1 cellular context compared by ENCODE assay signal in the genomic region with DNA sequence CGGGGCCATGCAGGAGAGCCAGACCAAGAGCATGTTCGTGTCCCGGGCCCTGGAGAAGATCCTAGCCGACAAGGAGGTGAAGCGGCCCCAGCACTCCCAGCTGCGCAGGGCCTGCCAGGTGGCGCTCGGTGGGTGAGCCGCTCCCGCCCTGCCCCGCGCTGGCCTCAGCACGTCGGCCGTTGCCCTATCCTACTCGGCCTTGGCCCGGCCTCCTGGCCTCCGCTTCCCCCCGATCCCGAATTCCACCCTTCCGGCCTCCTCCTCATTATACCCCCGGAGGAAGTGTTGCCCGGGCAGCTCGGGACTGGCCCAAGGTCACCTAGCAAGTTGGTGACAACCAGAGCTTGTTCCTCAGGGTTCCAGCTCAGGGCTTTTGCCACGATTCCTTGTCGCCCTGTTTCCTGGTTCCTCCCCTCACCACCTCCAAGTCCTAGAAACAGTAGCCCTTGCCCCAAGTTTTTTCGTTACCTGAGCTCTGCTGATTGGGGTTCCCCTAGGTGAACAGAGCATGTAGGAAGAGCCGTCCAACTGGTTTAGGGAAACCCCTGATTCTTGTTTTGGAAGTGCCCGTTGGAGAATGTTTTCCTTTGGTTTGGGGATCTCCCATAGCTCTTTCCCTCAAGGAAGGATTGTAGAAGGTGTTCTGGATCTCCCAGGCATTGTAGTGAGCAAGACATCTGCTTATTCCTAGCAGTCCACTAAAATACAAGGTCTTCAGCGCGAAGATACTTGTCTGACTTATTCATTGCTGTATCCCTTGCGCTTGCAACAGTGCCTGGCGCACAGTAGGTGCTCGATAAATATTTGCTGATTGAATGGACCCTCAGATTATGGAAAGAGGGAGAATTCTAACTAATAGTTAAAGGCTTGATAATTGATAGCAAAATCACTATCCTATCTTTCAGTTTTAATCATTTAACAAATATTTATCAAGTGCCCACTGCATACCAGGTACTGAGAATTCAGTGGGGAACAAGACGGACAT.
TF ChIP-seq lines count a peak whose summit lies in the region.

No MANE protein-coding gene starts in this region.

TF ChIP-seq in HepG2, 621 proteins besides CTCF, POLR2A, EP300 and RAD21 (continued from another document and continues in another):
- TF ChIP-seq ZNF232 (CRISPR knock-in tag; IDR thresholded peaks at IDR 0.05; ENCODE audit: borderline replicate concordance) (peak; percentile 85), ZNF350 (CRISPR knock-in tag; IDR thresholded peaks at IDR 0.05; ENCODE audit: borderline replicate concordance, low read depth) (peak; percentile 49; the same call in 1 of the 2 replicates), ZNF644 (CRISPR knock-in tag; IDR thresholded peaks at IDR 0.05; ENCODE audit: low read depth) (no peak), CBX5 (CRISPR knock-in tag; IDR thresholded peaks at IDR 0.05; ENCODE audit: borderline replicate concordance) (no peak), ZNF746 (CRISPR knock-in tag; IDR thresholded peaks at IDR 0.05) (no peak; the same call in 1 of the 2 replicates), TRIM24 (CRISPR knock-in tag; IDR thresholded peaks at IDR 0.05) (no peak), ZNF556 (CRISPR knock-in tag; IDR thresholded peaks at IDR 0.05; ENCODE audit: borderline replicate concordance) (peak; percentile 85), MXD4 (CRISPR knock-in tag; IDR thresholded peaks at IDR 0.05) (peak; percentile 22; the same call in 1 of the 2 replicates), MEIS2 (CRISPR knock-in tag; IDR thresholded peaks at IDR 0.05) (peak; percentile 77), HDAC2 (CRISPR knock-in tag; IDR thresholded peaks at IDR 0.05) (peak; percentile 47; the same call in 1 of the 2 replicates), ZNF335 (CRISPR knock-in tag; IDR thresholded peaks at IDR 0.05) (0 out of 2 replicates have a peak, but pooled peaks have one; percentile 7), PHF20 (CRISPR knock-in tag; IDR thresholded peaks at IDR 0.05) (peak; percentile 59), ZNF775 (CRISPR knock-in tag; IDR thresholded peaks at IDR 0.05; ENCODE audit: borderline replicate concordance) (0 out of 2 replicates have a peak, but pooled peaks have one; percentile 66), ADNP (CRISPR knock-in tag; IDR thresholded peaks at IDR 0.05) (no peak), RBAK (CRISPR knock-in tag; IDR thresholded peaks at IDR 0.05) (no peak), RBM39 (IDR thresholded peaks at IDR 0.05; ENCODE audit: low read depth, low read length, poor library complexity, severe bottlenecking) (peak; percentile 31), ZNF207 (IDR thresholded peaks at IDR 0.05; ENCODE audit: borderline replicate concordance) (no peak), ZNF724P (CRISPR knock-in tag; IDR thresholded peaks at IDR 0.05; ENCODE audit: borderline replicate concordance) (no peak), ZNF160 (CRISPR knock-in tag; IDR thresholded peaks at IDR 0.05) (peak; percentile 91), ZNF839 (CRISPR knock-in tag; IDR thresholded peaks at IDR 0.05; ENCODE audit: borderline replicate concordance) (no peak), ZKSCAN8 (CRISPR knock-in tag; IDR thresholded peaks at IDR 0.05; ENCODE audit: borderline replicate concordance) (no peak), ZNF546 (CRISPR knock-in tag; conservative IDR thresholded peaks at IDR 0.05) (no peak; the same call in 1 of the 2 replicates)
- TF ChIP-seq, protein P1, sequence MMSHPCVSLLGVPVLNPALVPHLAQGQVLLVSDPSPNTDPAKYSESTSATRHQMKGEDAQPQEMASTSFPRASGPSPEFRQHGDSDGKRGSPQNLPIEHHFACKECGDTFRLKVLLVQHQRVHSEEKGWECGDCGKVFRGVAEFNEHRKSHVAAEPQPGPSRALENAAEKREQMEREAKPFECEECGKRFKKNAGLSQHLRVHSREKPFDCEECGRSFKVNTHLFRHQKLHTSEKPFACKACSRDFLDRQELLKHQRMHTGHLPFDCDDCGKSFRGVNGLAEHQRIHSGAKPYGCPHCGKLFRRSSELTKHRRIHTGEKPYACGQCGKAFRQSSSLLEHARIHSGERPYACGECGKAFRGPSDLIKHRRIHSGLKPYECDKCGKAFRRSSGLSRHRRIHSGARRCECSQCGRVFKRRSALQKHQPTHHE (CRISPR knock-in tag; IDR thresholded peaks at IDR 0.05; ENCODE audit: borderline replicate concordance): no peak; the same call in 1 of the 2 replicates
- TF ChIP-seq, protein P2, sequence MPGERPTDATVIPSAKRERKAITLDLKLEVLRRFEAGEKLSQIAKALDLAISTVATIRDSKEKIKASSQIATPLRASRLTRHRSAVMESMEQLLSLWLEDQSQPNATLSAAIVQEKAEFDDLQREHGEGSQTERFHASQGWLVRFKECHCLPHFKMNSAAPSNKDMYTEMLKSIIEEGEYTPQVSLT (CRISPR knock-in tag; IDR thresholded peaks at IDR 0.05; ENCODE audit: borderline replicate concordance, low read depth): no peak
- TF ChIP-seq, protein P3, sequence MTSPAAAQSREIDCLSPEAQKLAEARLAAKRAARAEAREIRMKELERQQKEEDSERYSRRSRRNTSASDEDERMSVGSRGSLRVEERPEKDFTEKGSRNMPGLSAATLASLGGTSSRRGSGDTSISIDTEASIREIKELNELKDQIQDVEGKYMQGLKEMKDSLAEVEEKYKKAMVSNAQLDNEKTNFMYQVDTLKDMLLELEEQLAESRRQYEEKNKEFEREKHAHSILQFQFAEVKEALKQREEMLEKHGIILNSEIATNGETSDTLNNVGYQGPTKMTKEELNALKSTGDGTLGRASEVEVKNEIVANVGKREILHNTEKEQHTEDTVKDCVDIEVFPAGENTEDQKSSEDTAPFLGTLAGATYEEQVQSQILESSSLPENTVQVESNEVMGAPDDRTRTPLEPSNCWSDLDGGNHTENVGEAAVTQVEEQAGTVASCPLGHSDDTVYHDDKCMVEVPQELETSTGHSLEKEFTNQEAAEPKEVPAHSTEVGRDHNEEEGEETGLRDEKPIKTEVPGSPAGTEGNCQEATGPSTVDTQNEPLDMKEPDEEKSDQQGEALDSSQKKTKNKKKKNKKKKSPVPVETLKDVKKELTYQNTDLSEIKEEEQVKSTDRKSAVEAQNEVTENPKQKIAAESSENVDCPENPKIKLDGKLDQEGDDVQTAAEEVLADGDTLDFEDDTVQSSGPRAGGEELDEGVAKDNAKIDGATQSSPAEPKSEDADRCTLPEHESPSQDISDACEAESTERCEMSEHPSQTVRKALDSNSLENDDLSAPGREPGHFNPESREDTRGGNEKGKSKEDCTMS (CRISPR knock-in tag; conservative IDR thresholded peaks at IDR 0.05): no peak
- TF ChIP-seq, protein P4, sequence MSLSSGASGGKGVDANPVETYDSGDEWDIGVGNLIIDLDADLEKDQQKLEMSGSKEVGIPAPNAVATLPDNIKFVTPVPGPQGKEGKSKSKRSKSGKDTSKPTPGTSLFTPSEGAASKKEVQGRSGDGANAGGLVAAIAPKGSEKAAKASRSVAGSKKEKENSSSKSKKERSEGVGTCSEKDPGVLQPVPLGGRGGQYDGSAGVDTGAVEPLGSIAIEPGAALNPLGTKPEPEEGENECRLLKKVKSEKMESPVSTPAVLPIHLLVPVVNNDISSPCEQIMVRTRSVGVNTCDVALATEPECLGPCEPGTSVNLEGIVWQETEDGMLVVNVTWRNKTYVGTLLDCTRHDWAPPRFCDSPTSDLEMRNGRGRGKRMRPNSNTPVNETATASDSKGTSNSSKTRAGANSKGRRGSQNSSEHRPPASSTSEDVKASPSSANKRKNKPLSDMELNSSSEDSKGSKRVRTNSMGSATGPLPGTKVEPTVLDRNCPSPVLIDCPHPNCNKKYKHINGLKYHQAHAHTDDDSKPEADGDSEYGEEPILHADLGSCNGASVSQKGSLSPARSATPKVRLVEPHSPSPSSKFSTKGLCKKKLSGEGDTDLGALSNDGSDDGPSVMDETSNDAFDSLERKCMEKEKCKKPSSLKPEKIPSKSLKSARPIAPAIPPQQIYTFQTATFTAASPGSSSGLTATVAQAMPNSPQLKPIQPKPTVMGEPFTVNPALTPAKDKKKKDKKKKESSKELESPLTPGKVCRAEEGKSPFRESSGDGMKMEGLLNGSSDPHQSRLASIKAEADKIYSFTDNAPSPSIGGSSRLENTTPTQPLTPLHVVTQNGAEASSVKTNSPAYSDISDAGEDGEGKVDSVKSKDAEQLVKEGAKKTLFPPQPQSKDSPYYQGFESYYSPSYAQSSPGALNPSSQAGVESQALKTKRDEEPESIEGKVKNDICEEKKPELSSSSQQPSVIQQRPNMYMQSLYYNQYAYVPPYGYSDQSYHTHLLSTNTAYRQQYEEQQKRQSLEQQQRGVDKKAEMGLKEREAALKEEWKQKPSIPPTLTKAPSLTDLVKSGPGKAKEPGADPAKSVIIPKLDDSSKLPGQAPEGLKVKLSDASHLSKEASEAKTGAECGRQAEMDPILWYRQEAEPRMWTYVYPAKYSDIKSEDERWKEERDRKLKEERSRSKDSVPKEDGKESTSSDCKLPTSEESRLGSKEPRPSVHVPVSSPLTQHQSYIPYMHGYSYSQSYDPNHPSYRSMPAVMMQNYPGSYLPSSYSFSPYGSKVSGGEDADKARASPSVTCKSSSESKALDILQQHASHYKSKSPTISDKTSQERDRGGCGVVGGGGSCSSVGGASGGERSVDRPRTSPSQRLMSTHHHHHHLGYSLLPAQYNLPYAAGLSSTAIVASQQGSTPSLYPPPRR (CRISPR knock-in tag; IDR thresholded peaks at IDR 0.05; ENCODE audit: borderline replicate concordance): no peak; the same call in none of the 2 replicates
- TF ChIP-seq, protein P5, sequence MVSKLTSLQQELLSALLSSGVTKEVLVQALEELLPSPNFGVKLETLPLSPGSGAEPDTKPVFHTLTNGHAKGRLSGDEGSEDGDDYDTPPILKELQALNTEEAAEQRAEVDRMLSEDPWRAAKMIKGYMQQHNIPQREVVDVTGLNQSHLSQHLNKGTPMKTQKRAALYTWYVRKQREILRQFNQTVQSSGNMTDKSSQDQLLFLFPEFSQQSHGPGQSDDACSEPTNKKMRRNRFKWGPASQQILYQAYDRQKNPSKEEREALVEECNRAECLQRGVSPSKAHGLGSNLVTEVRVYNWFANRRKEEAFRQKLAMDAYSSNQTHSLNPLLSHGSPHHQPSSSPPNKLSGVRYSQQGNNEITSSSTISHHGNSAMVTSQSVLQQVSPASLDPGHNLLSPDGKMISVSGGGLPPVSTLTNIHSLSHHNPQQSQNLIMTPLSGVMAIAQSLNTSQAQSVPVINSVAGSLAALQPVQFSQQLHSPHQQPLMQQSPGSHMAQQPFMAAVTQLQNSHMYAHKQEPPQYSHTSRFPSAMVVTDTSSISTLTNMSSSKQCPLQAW (CRISPR knock-in tag; IDR thresholded peaks at IDR 0.05): peak; percentile 84
- TF ChIP-seq, protein P6, sequence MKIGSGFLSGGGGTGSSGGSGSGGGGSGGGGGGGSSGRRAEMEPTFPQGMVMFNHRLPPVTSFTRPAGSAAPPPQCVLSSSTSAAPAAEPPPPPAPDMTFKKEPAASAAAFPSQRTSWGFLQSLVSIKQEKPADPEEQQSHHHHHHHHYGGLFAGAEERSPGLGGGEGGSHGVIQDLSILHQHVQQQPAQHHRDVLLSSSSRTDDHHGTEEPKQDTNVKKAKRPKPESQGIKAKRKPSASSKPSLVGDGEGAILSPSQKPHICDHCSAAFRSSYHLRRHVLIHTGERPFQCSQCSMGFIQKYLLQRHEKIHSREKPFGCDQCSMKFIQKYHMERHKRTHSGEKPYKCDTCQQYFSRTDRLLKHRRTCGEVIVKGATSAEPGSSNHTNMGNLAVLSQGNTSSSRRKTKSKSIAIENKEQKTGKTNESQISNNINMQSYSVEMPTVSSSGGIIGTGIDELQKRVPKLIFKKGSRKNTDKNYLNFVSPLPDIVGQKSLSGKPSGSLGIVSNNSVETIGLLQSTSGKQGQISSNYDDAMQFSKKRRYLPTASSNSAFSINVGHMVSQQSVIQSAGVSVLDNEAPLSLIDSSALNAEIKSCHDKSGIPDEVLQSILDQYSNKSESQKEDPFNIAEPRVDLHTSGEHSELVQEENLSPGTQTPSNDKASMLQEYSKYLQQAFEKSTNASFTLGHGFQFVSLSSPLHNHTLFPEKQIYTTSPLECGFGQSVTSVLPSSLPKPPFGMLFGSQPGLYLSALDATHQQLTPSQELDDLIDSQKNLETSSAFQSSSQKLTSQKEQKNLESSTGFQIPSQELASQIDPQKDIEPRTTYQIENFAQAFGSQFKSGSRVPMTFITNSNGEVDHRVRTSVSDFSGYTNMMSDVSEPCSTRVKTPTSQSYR (CRISPR knock-in tag; IDR thresholded peaks at IDR 0.05; ENCODE audit: borderline replicate concordance): no peak
- TF ChIP-seq, protein P7, sequence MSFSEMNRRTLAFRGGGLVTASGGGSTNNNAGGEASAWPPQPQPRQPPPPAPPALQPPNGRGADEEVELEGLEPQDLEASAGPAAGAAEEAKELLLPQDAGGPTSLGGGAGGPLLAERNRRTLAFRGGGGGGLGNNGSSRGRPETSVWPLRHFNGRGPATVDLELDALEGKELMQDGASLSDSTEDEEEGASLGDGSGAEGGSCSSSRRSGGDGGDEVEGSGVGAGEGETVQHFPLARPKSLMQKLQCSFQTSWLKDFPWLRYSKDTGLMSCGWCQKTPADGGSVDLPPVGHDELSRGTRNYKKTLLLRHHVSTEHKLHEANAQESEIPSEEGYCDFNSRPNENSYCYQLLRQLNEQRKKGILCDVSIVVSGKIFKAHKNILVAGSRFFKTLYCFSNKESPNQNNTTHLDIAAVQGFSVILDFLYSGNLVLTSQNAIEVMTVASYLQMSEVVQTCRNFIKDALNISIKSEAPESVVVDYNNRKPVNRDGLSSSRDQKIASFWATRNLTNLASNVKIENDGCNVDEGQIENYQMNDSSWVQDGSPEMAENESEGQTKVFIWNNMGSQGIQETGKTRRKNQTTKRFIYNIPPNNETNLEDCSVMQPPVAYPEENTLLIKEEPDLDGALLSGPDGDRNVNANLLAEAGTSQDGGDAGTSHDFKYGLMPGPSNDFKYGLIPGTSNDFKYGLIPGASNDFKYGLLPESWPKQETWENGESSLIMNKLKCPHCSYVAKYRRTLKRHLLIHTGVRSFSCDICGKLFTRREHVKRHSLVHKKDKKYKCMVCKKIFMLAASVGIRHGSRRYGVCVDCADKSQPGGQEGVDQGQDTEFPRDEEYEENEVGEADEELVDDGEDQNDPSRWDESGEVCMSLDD (CRISPR knock-in tag; IDR thresholded peaks at IDR 0.05; ENCODE audit: borderline replicate concordance): no peak; the same call in 1 of the 2 replicates
- TF ChIP-seq, protein P8, sequence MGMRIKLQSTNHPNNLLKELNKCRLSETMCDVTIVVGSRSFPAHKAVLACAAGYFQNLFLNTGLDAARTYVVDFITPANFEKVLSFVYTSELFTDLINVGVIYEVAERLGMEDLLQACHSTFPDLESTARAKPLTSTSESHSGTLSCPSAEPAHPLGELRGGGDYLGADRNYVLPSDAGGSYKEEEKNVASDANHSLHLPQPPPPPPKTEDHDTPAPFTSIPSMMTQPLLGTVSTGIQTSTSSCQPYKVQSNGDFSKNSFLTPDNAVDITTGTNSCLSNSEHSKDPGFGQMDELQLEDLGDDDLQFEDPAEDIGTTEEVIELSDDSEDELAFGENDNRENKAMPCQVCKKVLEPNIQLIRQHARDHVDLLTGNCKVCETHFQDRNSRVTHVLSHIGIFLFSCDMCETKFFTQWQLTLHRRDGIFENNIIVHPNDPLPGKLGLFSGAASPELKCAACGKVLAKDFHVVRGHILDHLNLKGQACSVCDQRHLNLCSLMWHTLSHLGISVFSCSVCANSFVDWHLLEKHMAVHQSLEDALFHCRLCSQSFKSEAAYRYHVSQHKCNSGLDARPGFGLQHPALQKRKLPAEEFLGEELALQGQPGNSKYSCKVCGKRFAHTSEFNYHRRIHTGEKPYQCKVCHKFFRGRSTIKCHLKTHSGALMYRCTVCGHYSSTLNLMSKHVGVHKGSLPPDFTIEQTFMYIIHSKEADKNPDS (CRISPR knock-in tag; IDR thresholded peaks at IDR 0.05): 0 out of 2 replicates have a peak, but pooled peaks have one; percentile 60
- TF ChIP-seq, protein P9, sequence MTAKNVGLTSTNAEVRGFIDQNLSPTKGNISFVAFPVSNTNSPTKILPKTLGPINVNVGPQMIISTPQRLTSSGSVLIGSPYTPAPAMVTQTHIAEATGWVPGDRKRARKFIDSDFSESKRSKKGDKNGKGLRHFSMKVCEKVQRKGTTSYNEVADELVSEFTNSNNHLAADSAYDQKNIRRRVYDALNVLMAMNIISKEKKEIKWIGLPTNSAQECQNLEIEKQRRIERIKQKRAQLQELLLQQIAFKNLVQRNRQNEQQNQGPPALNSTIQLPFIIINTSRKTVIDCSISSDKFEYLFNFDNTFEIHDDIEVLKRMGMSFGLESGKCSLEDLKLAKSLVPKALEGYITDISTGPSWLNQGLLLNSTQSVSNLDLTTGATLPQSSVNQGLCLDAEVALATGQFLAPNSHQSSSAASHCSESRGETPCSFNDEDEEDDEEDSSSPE (CRISPR knock-in tag; IDR thresholded peaks at IDR 0.05): peak; percentile 58; the same call in 1 of the 2 replicates
